In genomic region chr10:102120987-102121738, GRCh38 we compare ENCODE assay signal across 8 cellular contexts. TPM values are rescaled to one million over a fixed set of nuclear protein-coding genes. Genes with fewer than 3 reads are reported as not detected.
A peak's percentile ranks its signal among the peaks of the same experiment; 100 is the strongest.
DNase-seq lines count a peak whose midpoint lies in the region; ATAC-seq and TF ChIP-seq lines count a peak whose summit lies in the region.

No MANE protein-coding gene starts in this region.

- peak overlapping the region; percentile 82 to 97 (median 92) for H3K4me3 ChIP-seq in BLaER1 treated with 17β-estradiol and CSF1 and Interleukin-3, amounts not matched to agents 10 nM and 100 nM
- peak overlapping the region; percentile 84 to 87 for H3K4me3 ChIP-seq in foreskin fibroblast (ENCODE audit: low read depth in 1 of 2, low read length in 2 of 2)

- peaks cover 40 to 66% (median 61%) of the 10 kb centered on the region in 10 experiments for H3K4me1 ChIP-seq in BLaER1 treated with 17β-estradiol and CSF1 and Interleukin-3, amounts not matched to agents 10 nM and 100 nM

- H3K4me3 Mint-ChIP-seq in HFFc6 (peak overlapping the region; percentile 91), neural crest cell (peak overlapping the region; percentile 93)
- H3K4me3 Mint-ChIP-seq in activated T-cell treated with anti-CD3 and anti-CD28 coated beads, Interleukin-2, amount 50 U/mL, for 72 hours = peak overlapping the region; percentile 96

- ATAC-seq in activated T-cell treated with anti-CD3 and anti-CD28 coated beads, Interleukin-2, amount 50 U/mL, for 72 hours (replicated peaks in 1 of 2) = no peak
- no peak for ATAC-seq in HG02981 (IDR thresholded peaks at IDR 0.05; ENCODE audit: unreplicated experiment)

- peak overlapping the region; percentile 86 to 98 (median 92); a peak in 21 of 22 replicates for H3K27ac ChIP-seq in BLaER1 treated with 17β-estradiol and CSF1 and Interleukin-3, amounts not matched to agents 10 nM and 100 nM

- no peaks in the 10 kb centered on the region for H3K27me3 ChIP-seq in BLaER1 treated with 17β-estradiol and CSF1 and Interleukin-3, amounts not matched to agents 10 nM and 100 nM

- peaks cover 0 to 27% (median 0%) of the 10 kb centered on the region in 11 experiments; a peak in 5 of 22 replicates for H4K20me1 ChIP-seq in BLaER1 treated with 17β-estradiol and CSF1 and Interleukin-3, amounts not matched to agents 10 nM and 100 nM

- no peaks in the 10 kb centered on the region for H3K9me3 ChIP-seq in BLaER1 treated with 17β-estradiol and CSF1 and Interleukin-3, amounts not matched to agents 10 nM and 100 nM (replicated peaks in 1 of 11)

- no peaks in the 10 kb centered on the region for H3K36me3 Mint-ChIP-seq in HFFc6 (ENCODE audit: low read depth)
- peaks cover 0 to 1% of the 10 kb centered on the region in 2 donors for H3K36me3 Mint-ChIP-seq in activated T-cell treated with anti-CD3 and anti-CD28 coated beads, Interleukin-2, amount 50 U/mL, for 72 hours (ENCODE audit: insufficient read depth in 2 of 2)
- no peaks in the 10 kb centered on the region for H3K36me3 Mint-ChIP-seq in neural crest cell (ENCODE audit: low read depth)

- peak; percentile 70 for DNase-seq in HFFc6
- DNase-seq in activated T-cell treated with anti-CD3 and anti-CD28 coated beads, Interleukin-2, amount 50 U/mL, for 72 hours = peak in 1 of 2 donors; percentile 22
- DNase-seq in foreskin fibroblast = peak; percentile 78 to 88
- peak; percentile 51 for DNase-seq in neural crest cell (ENCODE audit: low read depth, low spot score)
- DNase-seq in HuH-7 (ENCODE audit: low spot score) = no peak
- DNase-seq in NK-92 treated with Interleukin-12 subunit alpha and Interleukin-12 subunit beta, amount 100 ng/mL, for 24 hours (lab: John Stamatoyannopoulos, UW) = no peak

- H3K4me1 Mint-ChIP-seq in HFFc6 (ENCODE audit: low read depth) (peaks cover 58% of the 10 kb centered on the region), neural crest cell (peaks cover 54% of the 10 kb centered on the region)
- peaks cover 46% of the 10 kb centered on the region for H3K4me1 Mint-ChIP-seq in activated T-cell treated with anti-CD3 and anti-CD28 coated beads, Interleukin-2, amount 50 U/mL, for 72 hours (ENCODE audit: low read depth)

- H3K27ac Mint-ChIP-seq in HFFc6 (peak overlapping the region; percentile 85), neural crest cell (ENCODE audit: unreplicated experiment) (peak overlapping the region; percentile 96)
- peak overlapping the region; percentile 90 for H3K27ac Mint-ChIP-seq in activated T-cell treated with anti-CD3 and anti-CD28 coated beads, Interleukin-2, amount 50 U/mL, for 72 hours

- H3K9me3 Mint-ChIP-seq in HFFc6 = no peaks in the 10 kb centered on the region
- H3K9me3 Mint-ChIP-seq in activated T-cell treated with anti-CD3 and anti-CD28 coated beads, Interleukin-2, amount 50 U/mL, for 72 hours = no peaks in the 10 kb centered on the region
- no peaks in the 10 kb centered on the region for H3K9me3 Mint-ChIP-seq in neural crest cell

- peak overlapping the region; percentile 95 to 100 (median 97) for H3K4me2 ChIP-seq in BLaER1 treated with 17β-estradiol and CSF1 and Interleukin-3, amounts not matched to agents 10 nM and 100 nM

- peak overlapping the region; percentile 90 to 99 (median 96) for H3K9ac ChIP-seq in BLaER1 treated with 17β-estradiol and CSF1 and Interleukin-3, amounts not matched to agents 10 nM and 100 nM

- no peaks in the 10 kb centered on the region for H3K36me3 ChIP-seq in BLaER1 treated with 17β-estradiol and CSF1 and Interleukin-3, amounts not matched to agents 10 nM and 100 nM

- H3K27me3 Mint-ChIP-seq in HFFc6 (ENCODE audit: insufficient read depth) (peaks cover 2% of the 10 kb centered on the region; the same call in 1 of the 2 replicates), neural crest cell (ENCODE audit: low read depth) (no peaks in the 10 kb centered on the region)
- no peaks in the 10 kb centered on the region for H3K27me3 Mint-ChIP-seq in activated T-cell treated with anti-CD3 and anti-CD28 coated beads, Interleukin-2, amount 50 U/mL, for 72 hours (ENCODE audit: low read depth)

- TF ChIP-seq CTCF in HFFc6 (IDR thresholded peaks at IDR 0.05) = no peak
- TF ChIP-seq CTCF in foreskin fibroblast (IDR thresholded peaks at IDR 0.05; ENCODE audit: low read depth, low read length) = no peak
- TF ChIP-seq CTCF in neural crest cell (conservative IDR thresholded peaks at IDR 0.05) = no peak

RNA-seq across cellular contexts. Expression of gene LDB1, which starts 1.0 kb away (rescaled TPM):
- 10 to 100 TPM; 51.6 to 64.8 (median 59.3) TPM for total RNA-seq in HFFc6 (2021; fragmentation: NEBNext Ultra II Directional; extraction: Animal tissue kit (Norgen Biotek cat#: 25700))
- total RNA-seq in activated T-cell treated with anti-CD3 and anti-CD28 coated beads, Interleukin-2, amount 50 U/mL, for 72 hours = 10 to 100 TPM; 65.1 to 71.2 TPM
- total RNA-seq in neural crest cell = 122 and 127 TPM in 2 replicates

RNA-seq across cellular contexts. Expression of gene PPRC1, which starts 11.7 kb away (rescaled TPM):
- total RNA-seq in HFFc6 (2021; fragmentation: NEBNext Ultra II Directional; extraction: Animal tissue kit (Norgen Biotek cat#: 25700)) = 10 to 100 TPM; 49.4 to 56.6 (median 53.8) TPM
- 10 to 100 TPM; 42.6 to 51.4 TPM for total RNA-seq in activated T-cell treated with anti-CD3 and anti-CD28 coated beads, Interleukin-2, amount 50 U/mL, for 72 hours
- total RNA-seq in neural crest cell = 66.3 and 68.3 TPM in 2 replicates

RNA-seq across cellular contexts. Expression of gene NOLC1, which starts 31.0 kb away (rescaled TPM):
- total RNA-seq in HFFc6 (2021; fragmentation: NEBNext Ultra II Directional; extraction: Animal tissue kit (Norgen Biotek cat#: 25700)) = 10 to 100 TPM; 47.6 to 62.2 (median 58.4) TPM
- 100 to 1,000 TPM in 1 of 2 donors, 10 to 100 TPM in 1; 98.2 to 124 TPM for total RNA-seq in activated T-cell treated with anti-CD3 and anti-CD28 coated beads, Interleukin-2, amount 50 U/mL, for 72 hours
- 111 and 116 TPM in 2 replicates for total RNA-seq in neural crest cell

RNA-seq across cellular contexts. Expression of gene HPS6, which starts 56.0 kb away (rescaled TPM):
- 10 to 100 TPM; 22.0 to 29.4 (median 24.0) TPM for total RNA-seq in HFFc6 (2021; fragmentation: NEBNext Ultra II Directional; extraction: Animal tissue kit (Norgen Biotek cat#: 25700))
- total RNA-seq in activated T-cell treated with anti-CD3 and anti-CD28 coated beads, Interleukin-2, amount 50 U/mL, for 72 hours = 10 to 100 TPM; 11.8 to 14.0 TPM
- total RNA-seq in neural crest cell = 17.5 and 18.9 TPM in 2 replicates

Comparison
In these comparisons a context has a peak if more than half of its experiments do, and no peak if none do; other contexts are left out.
1. DNase-seq: peak in HFFc6 (single experiment), foreskin fibroblast (2 of 2) and neural crest cell (single experiment); none in HuH-7 (single experiment) and NK-92 treated with Interleukin-12 subunit alpha and Interleukin-12 subunit beta, amount 100 ng/mL, for 24 hours (single experiment).
2. Peak in every context shown above with its lines, with median percentiles within 50 percentile points of each other: H3K27ac Mint-ChIP-seq and H3K4me3 Mint-ChIP-seq.